In genomic region chr3:48551651-48552050, GRCh38 we compare ENCODE assay signal across 13 cellular contexts. TPM values are rescaled to one million over a fixed set of nuclear protein-coding genes. Genes with fewer than 3 reads are reported as not detected.
DNase-seq lines count a peak whose midpoint lies in the region; ATAC-seq, FAIRE-seq and TF ChIP-seq lines count a peak whose summit lies in the region.
"Not testable (repeated sequence)": the region's sequence is repeated elsewhere in the genome, so short reads cannot be mapped to it uniquely, and the experiment has no call there.
"Had no signal": no experiment of that assay in that cellular context is flagged by ENCODE, and none has a peak within 500 bp of the region (broad histone marks: within the 10 kb centered on the region; RNA-seq: fewer than 3 reads in every experiment).

No MANE protein-coding gene starts in this region.

- H2BK20ac ChIP-seq in IMR-90 (ENCODE audit: low read depth, low read length) = not testable (repeated sequence)

- not testable (repeated sequence) for H4K20me1 ChIP-seq in BLaER1 treated with 17β-estradiol and CSF1 and Interleukin-3, amounts not matched to agents 10 nM and 100 nM; hepatocyte (ENCODE audit: insufficient read depth, poor library complexity, severe bottlenecking)
- peaks cover 11% of the 10 kb centered on the region; the same call in 1 of the 2 replicates for H4K20me1 ChIP-seq in IMR-90 (ENCODE audit: insufficient read depth, low read length)

- H3K4me3 ChIP-seq in BLaER1 treated with 17β-estradiol and CSF1 and Interleukin-3, amounts not matched to agents 10 nM and 100 nM; IMR-90 (ENCODE audit: insufficient read depth, low read depth, low read length); RWPE2 (ENCODE audit: severe bottlenecking); breast epithelium; hepatocyte; lower lobe of right lung; pancreas; stomach: not testable (repeated sequence)

- not testable (repeated sequence) for ATAC-seq in IMR-90 (ENCODE audit: low read depth); RWPE2 (ENCODE audit: low read depth); lower lobe of right lung; pancreas

- not testable (repeated sequence) for DNase-seq in IMR-90; breast epithelium (ENCODE audit: low spot score in 2 of 2); hepatocyte (ENCODE audit: low spot score); lower lobe of right lung; stomach
- DNase-seq in RWPE2 (ENCODE audit: low spot score) (peak; percentile 9), pancreas (peak in 1 of 6 donors; percentile 10)

- 92% methylated on average over 4 of the region's 7 CpGs; no CpG with 5 or more reads in 1 of the 2 experiments for WGBS in IMR-90 (ENCODE audit: extremely low coverage in 2 of 2, insufficient read length in 1 of 2), 2 experiments
- WGBS in hepatocyte (ENCODE audit: low lambda C conversion rate, missing lambda C conversion rate) = 98% methylated on average over 7 of the region's 7 CpGs
- 67% methylated on average over 7 of the region's 7 CpGs for WGBS in pancreas, 2 donors
- WGBS in stomach, 5 donors = 89 to 96% (median 92%) methylated on average over 7 of the region's 7 CpGs

- H3K9me1 ChIP-seq in IMR-90 (ENCODE audit: insufficient read depth, low read length) = not testable (repeated sequence)

- not testable (repeated sequence) for H3K18ac ChIP-seq in IMR-90 (ENCODE audit: low read depth, low read length)

- not testable (repeated sequence) for H4K91ac ChIP-seq in IMR-90 (ENCODE audit: insufficient read depth, low read depth, low read length)

- not testable (repeated sequence) for H2BK15ac ChIP-seq in IMR-90 (ENCODE audit: low read depth, low read length)

- BruUV-seq in IMR-90 (replicated peaks; lab: Mats Ljungman, UMichigan) = not testable (repeated sequence)

- peaks cover 10 to 38% of the 10 kb centered on the region in 2 experiments for H3K79me1 ChIP-seq in IMR-90 (ENCODE audit: low read depth in 1 of 2, low read length in 2 of 2)

- peak overlapping the region in 7 of 11 experiments; percentile 52 to 91 (median 78); a peak in 12 of 22 replicates for H3K27ac ChIP-seq in BLaER1 treated with 17β-estradiol and CSF1 and Interleukin-3, amounts not matched to agents 10 nM and 100 nM
- not testable (repeated sequence) for H3K27ac ChIP-seq in IMR-90 (ENCODE audit: insufficient read depth, low read length); RWPE2 (ENCODE audit: poor library complexity, severe bottlenecking)
- H3K27ac ChIP-seq in breast epithelium (peak overlapping the region; percentile 45 to 57), hepatocyte (peak overlapping the region; percentile 70), lower lobe of right lung (peak overlapping the region; percentile 13), pancreas (peak overlapping the region; percentile 73 to 84 (median 84)), stomach (peak overlapping the region in 3 of 5 donors; percentile 27 to 43 (median 37))

- H2AK5ac ChIP-seq in IMR-90 (ENCODE audit: low read depth, low read length) = not testable (repeated sequence)

- intact Hi-C loops in IMR-90 (cut with micrococcal nuclease) = not testable (repeated sequence)
- intact Hi-C loops in breast epithelium (cut with DNase I; ENCODE audit: low total_unique reads) = loop anchor here (5.0 kb wide), 1 partner anchor 89 kb away; no protein-coding TSS in a partner anchor
- intact Hi-C loops in lower lobe of right lung (cut with DNase I) = loop anchor here (10.0 kb wide), 1 partner anchor 87 kb away; a partner anchor contains a TSS
- intact Hi-C loops in pancreas (cut with DNase I) = loop anchor here in 2 of 3 donors (5.0 kb wide), 2 partner anchors 74 to 84 kb away; a partner anchor contains a TSS
- intact Hi-C loops in stomach (cut with DNase I; ENCODE audit: low total_unique reads) = loop anchor here (5.0 kb wide), 1 partner anchor 89 kb away; no protein-coding TSS in a partner anchor

- H4K8ac ChIP-seq in IMR-90 (ENCODE audit: low read depth in 2 of 2, low read length in 2 of 2) = not testable (repeated sequence)

- dilution Hi-C loops in IMR-90 (cut with HindIII; ENCODE audit: low sequenced_read_pairs, unreplicated experiment) = not testable (repeated sequence)

- in situ Hi-C loops in IMR-90 (cut with MboI; ENCODE audit: low sequenced_read_pairs) = not testable (repeated sequence)

- H3K9me2 ChIP-seq in hepatocyte (replicated peaks; ENCODE audit: insufficient read depth) = not testable (repeated sequence)

- H3K23ac ChIP-seq in IMR-90 (ENCODE audit: low read depth, low read length) = not testable (repeated sequence)

- not testable (repeated sequence) for H3K9me3 ChIP-seq in BLaER1 treated with 17β-estradiol and CSF1 and Interleukin-3, amounts not matched to agents 10 nM and 100 nM (replicated peaks in 1 of 11); IMR-90 (ENCODE audit: control insufficient read depth, insufficient read depth, low read length); RWPE2 (ENCODE audit: severe bottlenecking); breast epithelium; hepatocyte (ENCODE audit: low read depth); lower lobe of right lung; pancreas; stomach

- CTCF ChIA-PET in IMR-90 (lab: Yijun Ruan, JAX) = interaction anchor here (0.5 kb wide), 1 partner anchor 115 kb away, joined by 3 read pairs; no protein-coding TSS in a partner anchor

- not testable (repeated sequence) for TF ChIP-seq POLR2A in IMR-90 (IDR thresholded peaks at IDR 0.05; ENCODE audit: low read depth, low read length); breast epithelium (IDR thresholded peaks at IDR 0.05); stomach (IDR thresholded peaks at IDR 0.05)

- TF ChIP-seq CTCF in IMR-90 (conservative IDR thresholded peaks at IDR 0.05; ENCODE audit: low read depth, low read length); RWPE2 (IDR thresholded peaks at IDR 0.05; ENCODE audit: poor library complexity, severe bottlenecking); breast epithelium (IDR thresholded peaks at IDR 0.05); hepatocyte (IDR thresholded peaks at IDR 0.05; ENCODE audit: poor library complexity); lower lobe of right lung (IDR thresholded peaks at IDR 0.05); pancreas (IDR thresholded peaks at IDR 0.05); stomach (IDR thresholded peaks at IDR 0.05): not testable (repeated sequence)

- not testable (repeated sequence) for H2BK120ac ChIP-seq in IMR-90 (ENCODE audit: low read depth, low read length)

- TF ChIP-seq EP300 in stomach (IDR thresholded peaks at IDR 0.05) = not testable (repeated sequence)

- H3K4ac ChIP-seq in IMR-90 (ENCODE audit: low read depth, low read length) = not testable (repeated sequence)

- not testable (repeated sequence) for H3K27me3 ChIP-seq in BLaER1 treated with 17β-estradiol and CSF1 and Interleukin-3, amounts not matched to agents 10 nM and 100 nM; IMR-90 (ENCODE audit: control insufficient read depth, insufficient read depth, low read length); RWPE2 (ENCODE audit: insufficient read depth, poor library complexity, severe bottlenecking); breast epithelium; hepatocyte; lower lobe of right lung (ENCODE audit: low read depth); pancreas; stomach

- H3K9ac ChIP-seq in BLaER1 treated with 17β-estradiol and CSF1 and Interleukin-3, amounts not matched to agents 10 nM and 100 nM = peak overlapping the region in 6 of 11 experiments; percentile 8 to 81 (median 69); a peak in 9 of 22 replicates
- H3K9ac ChIP-seq in IMR-90 (ENCODE audit: low read depth, low read length) = not testable (repeated sequence)

- peak overlapping the region; percentile 68 for H2AK9ac ChIP-seq in IMR-90 (replicated peaks; ENCODE audit: low read depth, low read length, poor library complexity)

- not testable (repeated sequence) for H2BK5ac ChIP-seq in IMR-90 (ENCODE audit: low read depth, low read length, poor library complexity, severe bottlenecking)

- not testable (repeated sequence) for H3K14ac ChIP-seq in IMR-90 (replicated peaks; ENCODE audit: low read depth, low read length)

- not testable (repeated sequence) for FAIRE-seq in pancreas (lab: Jason Lieb, UNC)

- peaks cover 15 to 41% (median 21%) of the 10 kb centered on the region in 11 experiments for H3K36me3 ChIP-seq in BLaER1 treated with 17β-estradiol and CSF1 and Interleukin-3, amounts not matched to agents 10 nM and 100 nM
- H3K36me3 ChIP-seq in IMR-90 (ENCODE audit: control insufficient read depth, insufficient read depth, low read length) (peaks cover 16% of the 10 kb centered on the region), RWPE2 (ENCODE audit: low read depth) (peaks cover 55% of the 10 kb centered on the region)
- H3K36me3 ChIP-seq in breast epithelium; hepatocyte (replicated peaks; ENCODE audit: insufficient read depth, low read depth); lower lobe of right lung; pancreas; stomach: not testable (repeated sequence)

- peak overlapping the region; percentile 87 to 98 (median 97) for H3K4me2 ChIP-seq in BLaER1 treated with 17β-estradiol and CSF1 and Interleukin-3, amounts not matched to agents 10 nM and 100 nM
- H3K4me2 ChIP-seq in IMR-90 (ENCODE audit: low read depth, low read length); hepatocyte: not testable (repeated sequence)

- not testable (repeated sequence) for H4K5ac ChIP-seq in IMR-90 (ENCODE audit: low read depth, low read length)

- H2AFZ ChIP-seq in IMR-90 (replicated peaks; ENCODE audit: low read length, poor library complexity); hepatocyte: not testable (repeated sequence)

- POLR2A ChIA-PET in IMR-90 (lab: Charles Lee; ENCODE audit: unreplicated experiment) = not testable (repeated sequence)

- H3K4me1 ChIP-seq in BLaER1 treated with 17β-estradiol and CSF1 and Interleukin-3, amounts not matched to agents 10 nM and 100 nM = peaks cover 76 to 95% (median 85%) of the 10 kb centered on the region in 10 experiments
- H3K4me1 ChIP-seq in IMR-90 (ENCODE audit: control insufficient read depth, insufficient read depth, low read length); RWPE2 (ENCODE audit: insufficient read depth, poor library complexity, severe bottlenecking); breast epithelium: not testable (repeated sequence)
- H3K4me1 ChIP-seq in hepatocyte (ENCODE audit: insufficient read depth) (peaks cover 14% of the 10 kb centered on the region), lower lobe of right lung (peaks cover 16% of the 10 kb centered on the region), pancreas (peaks cover 32 to 44% (median 41%) of the 10 kb centered on the region in 3 donors), stomach (peaks cover 13 to 37% (median 21%) of the 10 kb centered on the region in 4 donors)

- not testable (repeated sequence) for H3K56ac ChIP-seq in IMR-90 (ENCODE audit: extremely low read depth, insufficient read depth, low read length)

- TF ChIP-seq RAD21 in IMR-90 (IDR thresholded peaks at IDR 0.05; ENCODE audit: low read length) = not testable (repeated sequence)

- H3K79me2 ChIP-seq in hepatocyte = peaks cover 13% of the 10 kb centered on the region

RNA-seq across cellular contexts. Expression of gene PFKFB4, which starts 5.0 kb away (rescaled TPM):
- total RNA-seq in IMR-90 (2012; rRNA removed) (16.1 and 17.0 TPM in 2 replicates), breast epithelium (1 to 10 TPM; 1.8 to 6.9 (median 5.2) TPM), hepatocyte (12.0 and 14.1 TPM in 2 replicates), lower lobe of right lung (12.9 TPM), pancreas (10 to 100 TPM in 1 of 6 donors, 1 to 10 TPM in 5; 7.4 to 12.2 (median 8.2) TPM), stomach (1 to 10 TPM in 4 of 5 donors, not detected in 1; 1.0 to 9.6 (median 3.0) TPM)
- polyA plus RNA-seq in IMR-90 (2012; rRNA removed) (14.8 and 16.9 TPM in 2 replicates), hepatocyte (8.2 and 9.5 TPM in 2 replicates), pancreas (10 to 100 TPM in 1 of 2 donors, 1 to 10 TPM in 1; 8.1 to 11.4 TPM), stomach (1 to 10 TPM in 2 of 3 donors, under 1 TPM in 1; 0.61 to 3.2 (median 1.5) TPM)
- polyA plus RNA-seq in IMR-90 (2012; cell fraction: cytosol; rRNA removed) = 11.1 and 15.7 TPM in 2 replicates
- 53.9 and 57.6 TPM in 2 replicates for polyA plus RNA-seq in IMR-90 (2012; cell fraction: nucleus; rRNA removed; ENCODE audit: low replicate concordance)

RNA-seq across cellular contexts. Expression of gene UCN2, which starts 11.9 kb away (rescaled TPM):
- total RNA-seq in IMR-90 (2012; rRNA removed) = 0.54 and 0.56 TPM in 2 replicates
- 2.3 and 2.7 TPM in 2 replicates for polyA plus RNA-seq in IMR-90 (2012; rRNA removed)
- polyA plus RNA-seq in IMR-90 (2012; cell fraction: cytosol; rRNA removed) = 0.56 and 1.4 TPM in 2 replicates
- 19.4 and 40.3 TPM in 2 replicates for polyA plus RNA-seq in IMR-90 (2012; cell fraction: nucleus; rRNA removed; ENCODE audit: low replicate concordance)
- total RNA-seq in breast epithelium = under 1 TPM in 1 of 3 donors, not detected in 2; 0.44 TPM
- total RNA-seq in hepatocyte = 0.08 and 0.30 TPM in 2 replicates
- 1.1 and 1.5 TPM in 2 replicates for polyA plus RNA-seq in hepatocyte
- 0.32 TPM for total RNA-seq in lower lobe of right lung
- total RNA-seq in pancreas = not detected
- polyA plus RNA-seq in pancreas = under 1 TPM in 1 of 2 donors, not detected in 1; 0.19 TPM
- under 1 TPM in 2 of 5 donors, not detected in 3; 0.37 to 0.58 TPM for total RNA-seq in stomach
- 1 to 10 TPM in 1 of 3 donors, under 1 TPM in 1, not detected in 1; 0.31 to 3.3 TPM for polyA plus RNA-seq in stomach
- total RNA-seq: CD4-positive, alpha-beta T cell; CD8-positive, alpha-beta memory T cell; G401 had no signal
- polyA plus RNA-seq: CD14-positive monocyte; CD8-positive, alpha-beta memory T cell; GM23338 had no signal

RNA-seq across cellular contexts. Expression of gene COL7A1, which starts 43.5 kb away (rescaled TPM):
- 3.1 and 4.1 TPM in 2 replicates for total RNA-seq in IMR-90 (2012; rRNA removed)
- polyA plus RNA-seq in IMR-90 (2012; rRNA removed) = 20.3 and 23.2 TPM in 2 replicates
- 13.6 and 14.6 TPM in 2 replicates for polyA plus RNA-seq in IMR-90 (2012; cell fraction: cytosol; rRNA removed)
- polyA plus RNA-seq in IMR-90 (2012; cell fraction: nucleus; rRNA removed; ENCODE audit: low replicate concordance) = 308 and 435 TPM in 2 replicates
- 10 to 100 TPM in 2 of 3 donors, under 1 TPM in 1; 0.48 to 18.6 (median 12.5) TPM for total RNA-seq in breast epithelium
- 5.7 and 17.4 TPM in 2 replicates for total RNA-seq in hepatocyte
- 19.6 and 24.7 TPM in 2 replicates for polyA plus RNA-seq in hepatocyte
- total RNA-seq in lower lobe of right lung = 2.6 TPM
- total RNA-seq in pancreas = 1 to 10 TPM in 2 of 6 donors, under 1 TPM in 4; 0.41 to 3.2 (median 0.79) TPM
- polyA plus RNA-seq in pancreas = 10 to 100 TPM in 1 of 2 donors, 1 to 10 TPM in 1; 9.9 to 12.6 TPM
- total RNA-seq in stomach = 10 to 100 TPM in 2 of 5 donors, 1 to 10 TPM in 3; 1.8 to 75.3 (median 7.6) TPM
- 100 to 1,000 TPM in 1 of 3 donors, 1 to 10 TPM in 2; 6.3 to 123 (median 7.7) TPM for polyA plus RNA-seq in stomach
- polyA plus RNA-seq: CD8-positive, alpha-beta memory T cell had no signal

RNA-seq across cellular contexts. Expression of gene SHISA5, which starts 47.7 kb away (rescaled TPM):
- 82.3 and 88.6 TPM in 2 replicates for total RNA-seq in IMR-90 (2012; rRNA removed)
- 162 and 181 TPM in 2 replicates for polyA plus RNA-seq in IMR-90 (2012; rRNA removed)
- 139 and 294 TPM in 2 replicates for polyA plus RNA-seq in IMR-90 (2012; cell fraction: cytosol; rRNA removed)
- polyA plus RNA-seq in IMR-90 (2012; cell fraction: nucleus; rRNA removed; ENCODE audit: low replicate concordance) = 81.3 and 139 TPM in 2 replicates
- 10 to 100 TPM; 65.6 to 90.1 (median 77.0) TPM for total RNA-seq in breast epithelium
- total RNA-seq in hepatocyte = 172 and 192 TPM in 2 replicates
- 369 TPM in 2 replicates for polyA plus RNA-seq in hepatocyte
- total RNA-seq in lower lobe of right lung = 187 TPM
- 10 to 100 TPM; 39.2 to 81.6 (median 45.3) TPM for total RNA-seq in pancreas
- polyA plus RNA-seq in pancreas = 10 to 100 TPM; 29.9 to 49.4 TPM
- total RNA-seq in stomach = 100 to 1,000 TPM in 1 of 5 donors, 10 to 100 TPM in 4; 43.4 to 182 (median 51.8) TPM
- polyA plus RNA-seq in stomach = 100 to 1,000 TPM in 1 of 3 donors, 10 to 100 TPM in 2; 57.5 to 116 (median 58.7) TPM

RNA-seq across cellular contexts. Expression of gene UQCRC1, which starts 57.8 kb away (rescaled TPM):
- total RNA-seq in IMR-90 (2012; rRNA removed) (952 and 1,365 TPM in 2 replicates), breast epithelium (100 to 1,000 TPM; 163 to 230 (median 180) TPM), hepatocyte (308 and 352 TPM in 2 replicates), lower lobe of right lung (121 TPM), pancreas (100 to 1,000 TPM in 3 of 6 donors, 10 to 100 TPM in 3; 78.6 to 113 (median 97.4) TPM), stomach (100 to 1,000 TPM; 178 to 568 (median 259) TPM)
- polyA plus RNA-seq in IMR-90 (2012; rRNA removed) (410 and 474 TPM in 2 replicates), hepatocyte (405 and 411 TPM in 2 replicates), pancreas (100 to 1,000 TPM in 1 of 2 donors, 10 to 100 TPM in 1; 89.5 to 110 TPM), stomach (100 to 1,000 TPM; 218 to 347 (median 295) TPM)
- polyA plus RNA-seq in IMR-90 (2012; cell fraction: cytosol; rRNA removed) = 589 and 721 TPM in 2 replicates
- polyA plus RNA-seq in IMR-90 (2012; cell fraction: nucleus; rRNA removed; ENCODE audit: low replicate concordance) = 253 and 529 TPM in 2 replicates
